In genomic region chr18:31680836-31681568, GRCh38 we compare ENCODE assay signal across 10 cellular contexts. TPM values are rescaled to one million over a fixed set of nuclear protein-coding genes. Genes with fewer than 3 reads are reported as not detected.
DNase-seq lines count a peak whose midpoint lies in the region; ATAC-seq and TF ChIP-seq lines count a peak whose summit lies in the region.
"Had no signal": no experiment of that assay in that cellular context is flagged by ENCODE, and none has a peak within 500 bp of the region (broad histone marks: within the 10 kb centered on the region; RNA-seq: fewer than 3 reads in every experiment).

No MANE protein-coding gene starts in this region.

- DNase-seq in NCI-H2171 treated with DMSO at 0.1 percent for 48 hours (lab: John Stamatoyannopoulos, UW) (peak; percentile 20), NCI-H2171 (lab: John Stamatoyannopoulos, UW) (no peak), KBM-7 (peak; percentile 43), brain microvascular endothelial cell (no peak), neural crest cell (ENCODE audit: low read depth, low spot score) (no peak), AG08396 (ENCODE audit: low spot score) (no peak), DMS114 treated with DMSO at 0.1 percent for 48 hours (lab: John Stamatoyannopoulos, UW; ENCODE audit: unreplicated experiment) (no peak)
- DNase-seq: activated CD4-positive, CD25-positive, alpha-beta regulatory T cell; central memory CD4-positive, alpha-beta T cell had no signal

- TF ChIP-seq CTCF in brain microvascular endothelial cell (IDR thresholded peaks at IDR 0.05; ENCODE audit: low read depth, low read length, missing control alignments) = peak; percentile 39
- peak; percentile 60 for TF ChIP-seq CTCF in neural crest cell (conservative IDR thresholded peaks at IDR 0.05)

- in situ Hi-C loops in KBM-7 (cut with MboI; ENCODE audit: low pct_unique_long_range_greater_than_20kb, low sequenced_read_pairs) (no loop called here), brain microvascular endothelial cell (cut with HindIII; ENCODE audit: low pct_ligation_motif_present, low sequenced_read_pairs) (no loop called here)

- no peak overlapping the region for H3K27ac ChIP-seq in brain microvascular endothelial cell

- H3K27me3 ChIP-seq in brain microvascular endothelial cell (replicated peaks) = no peaks in the 10 kb centered on the region

- no peak overlapping the region for H3K4me3 ChIP-seq in brain microvascular endothelial cell (ENCODE audit: low read depth, low read length)

- H3K9me3 Mint-ChIP-seq in neural crest cell = no peaks in the 10 kb centered on the region

- peaks cover 49% of the 10 kb centered on the region for H3K4me1 Mint-ChIP-seq in neural crest cell

- no peak overlapping the region for H3K27ac Mint-ChIP-seq in neural crest cell (ENCODE audit: unreplicated experiment)

- no peaks in the 10 kb centered on the region for H3K36me3 Mint-ChIP-seq in neural crest cell (ENCODE audit: low read depth)

- H3K27me3 Mint-ChIP-seq in neural crest cell (ENCODE audit: low read depth) = no peaks in the 10 kb centered on the region

- peak overlapping the region; percentile 45 for H3K4me3 Mint-ChIP-seq in neural crest cell

- ATAC-seq in GM21619 (IDR thresholded peaks at IDR 0.05; ENCODE audit: unreplicated experiment) = no peak

- H3K36me3 ChIP-seq in brain microvascular endothelial cell (replicated peaks) = no peaks in the 10 kb centered on the region

RNA-seq across cellular contexts. Expression of gene B4GALT6, which starts 3.4 kb away (rescaled TPM):
- 40.0 and 43.4 TPM in 2 replicates for total RNA-seq in neural crest cell

Comparison
In these comparisons a context has a peak if more than half of its experiments do, and no peak if none do; other contexts are left out.
1. DNase-seq: peak in NCI-H2171 treated with DMSO at 0.1 percent for 48 hours (single experiment) and KBM-7 (single experiment); none in NCI-H2171 (single experiment), brain microvascular endothelial cell (single experiment), neural crest cell (single experiment), AG08396 (single experiment) and DMS114 treated with DMSO at 0.1 percent for 48 hours (single experiment).